3 cellular contexts compared by ENCODE assay signal in the genomic region with DNA sequence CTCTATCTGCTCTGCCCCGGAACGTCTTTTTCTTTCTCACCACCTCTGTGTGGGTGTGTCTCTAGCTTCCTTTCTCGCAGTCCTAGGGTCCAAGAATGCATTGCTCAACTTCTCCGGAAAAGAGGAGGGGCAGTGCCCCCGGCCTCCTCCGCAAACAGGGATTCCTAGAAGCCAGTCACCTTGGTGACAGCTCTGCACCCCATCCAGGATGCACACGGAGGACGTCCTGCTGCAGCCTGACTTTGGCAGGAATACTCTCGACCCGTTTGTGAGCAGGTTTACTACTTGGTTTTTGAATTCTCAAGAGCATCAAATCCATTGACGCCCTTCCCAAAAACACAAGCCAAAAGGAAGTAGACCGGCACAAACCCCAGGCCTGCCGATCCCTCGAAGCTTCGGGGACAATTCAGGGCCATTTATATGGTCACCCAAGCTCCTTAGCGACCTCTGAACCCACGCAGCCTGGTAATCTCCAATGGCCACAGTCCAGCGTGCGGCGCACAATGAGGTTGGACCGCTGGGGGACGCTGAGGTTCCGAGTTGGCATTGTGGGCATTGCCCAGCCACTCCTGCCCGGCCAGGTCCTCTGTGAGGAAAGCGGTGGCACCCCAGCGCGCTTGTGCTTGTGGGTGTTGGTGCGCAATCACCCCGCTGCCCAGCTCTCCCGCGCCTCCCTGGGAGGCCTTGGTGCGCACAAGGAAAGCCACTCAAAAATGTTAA.
TF ChIP-seq lines count a peak whose summit lies in the region.

No MANE protein-coding gene starts in this region.

TF ChIP-seq in SK-N-SH, 30 proteins besides CTCF, POLR2A, EP300 and RAD21:
- TF ChIP-seq MXI1 (IDR thresholded peaks at IDR 0.05; ENCODE audit: low read depth, low read length) (no peak), FOXJ3 (CRISPR knock-in tag; IDR thresholded peaks at IDR 0.05) (no peak), EZH2phosphoT487 (IDR thresholded peaks at IDR 0.05; ENCODE audit: borderline replicate concordance, low read depth) (no peak), RFX5 (IDR thresholded peaks at IDR 0.05; ENCODE audit: low read length) (no peak), RCOR1 (IDR thresholded peaks at IDR 0.05; ENCODE audit: low read length) (no peak)
- TF ChIP-seq, protein P1, sequence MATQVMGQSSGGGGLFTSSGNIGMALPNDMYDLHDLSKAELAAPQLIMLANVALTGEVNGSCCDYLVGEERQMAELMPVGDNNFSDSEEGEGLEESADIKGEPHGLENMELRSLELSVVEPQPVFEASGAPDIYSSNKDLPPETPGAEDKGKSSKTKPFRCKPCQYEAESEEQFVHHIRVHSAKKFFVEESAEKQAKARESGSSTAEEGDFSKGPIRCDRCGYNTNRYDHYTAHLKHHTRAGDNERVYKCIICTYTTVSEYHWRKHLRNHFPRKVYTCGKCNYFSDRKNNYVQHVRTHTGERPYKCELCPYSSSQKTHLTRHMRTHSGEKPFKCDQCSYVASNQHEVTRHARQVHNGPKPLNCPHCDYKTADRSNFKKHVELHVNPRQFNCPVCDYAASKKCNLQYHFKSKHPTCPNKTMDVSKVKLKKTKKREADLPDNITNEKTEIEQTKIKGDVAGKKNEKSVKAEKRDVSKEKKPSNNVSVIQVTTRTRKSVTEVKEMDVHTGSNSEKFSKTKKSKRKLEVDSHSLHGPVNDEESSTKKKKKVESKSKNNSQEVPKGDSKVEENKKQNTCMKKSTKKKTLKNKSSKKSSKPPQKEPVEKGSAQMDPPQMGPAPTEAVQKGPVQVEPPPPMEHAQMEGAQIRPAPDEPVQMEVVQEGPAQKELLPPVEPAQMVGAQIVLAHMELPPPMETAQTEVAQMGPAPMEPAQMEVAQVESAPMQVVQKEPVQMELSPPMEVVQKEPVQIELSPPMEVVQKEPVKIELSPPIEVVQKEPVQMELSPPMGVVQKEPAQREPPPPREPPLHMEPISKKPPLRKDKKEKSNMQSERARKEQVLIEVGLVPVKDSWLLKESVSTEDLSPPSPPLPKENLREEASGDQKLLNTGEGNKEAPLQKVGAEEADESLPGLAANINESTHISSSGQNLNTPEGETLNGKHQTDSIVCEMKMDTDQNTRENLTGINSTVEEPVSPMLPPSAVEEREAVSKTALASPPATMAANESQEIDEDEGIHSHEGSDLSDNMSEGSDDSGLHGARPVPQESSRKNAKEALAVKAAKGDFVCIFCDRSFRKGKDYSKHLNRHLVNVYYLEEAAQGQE (IDR thresholded peaks at IDR 0.05; ENCODE audit: low read depth, low read length) = no peak
TF ChIP-seq in SK-N-SH: peak in this region for 0.

TF ChIP-seq in SK-N-SH treated with all-trans-retinoic acid at 6 μM for 48 hours, 23 proteins besides CTCF, POLR2A, EP300 and RAD21 (continues in another document):
- TF ChIP-seq POU6F1 (CRISPR knock-in tag; IDR thresholded peaks at IDR 0.05; ENCODE audit: borderline replicate concordance, low read depth) = no peak
- no peak for TF ChIP-seq TCF4 (CRISPR knock-in tag; IDR thresholded peaks at IDR 0.05; ENCODE audit: borderline replicate concordance)
- no peak for TF ChIP-seq TOX (CRISPR knock-in tag; IDR thresholded peaks at IDR 0.05; ENCODE audit: borderline replicate concordance)
- no peak for TF ChIP-seq OSR1 (CRISPR knock-in tag; IDR thresholded peaks at IDR 0.05)
- TF ChIP-seq ZFP3 (CRISPR knock-in tag; IDR thresholded peaks at IDR 0.05) = no peak
- TF ChIP-seq GLIS3 (CRISPR knock-in tag; IDR thresholded peaks at IDR 0.05) = no peak
- TF ChIP-seq ZNF8 (CRISPR knock-in tag; IDR thresholded peaks at IDR 0.05) = no peak
- TF ChIP-seq ZNF565 (CRISPR knock-in tag; conservative IDR thresholded peaks at IDR 0.05; ENCODE audit: low read depth) = no peak
- no peak for TF ChIP-seq SNAI2 (CRISPR knock-in tag; IDR thresholded peaks at IDR 0.05)
- TF ChIP-seq RARB (CRISPR knock-in tag; IDR thresholded peaks at IDR 0.05) = no peak
- TF ChIP-seq ARNTL (CRISPR knock-in tag; IDR thresholded peaks at IDR 0.05; ENCODE audit: borderline replicate concordance, low read depth) = no peak
- no peak for TF ChIP-seq PATZ1 (CRISPR knock-in tag; IDR thresholded peaks at IDR 0.05; ENCODE audit: borderline replicate concordance)
- no peak for TF ChIP-seq PPARA (CRISPR knock-in tag; IDR thresholded peaks at IDR 0.05; ENCODE audit: borderline replicate concordance)
- TF ChIP-seq CREB5 (CRISPR knock-in tag; IDR thresholded peaks at IDR 0.05; ENCODE audit: low read depth) = no peak
- TF ChIP-seq ISL1 (CRISPR knock-in tag; IDR thresholded peaks at IDR 0.05) = no peak

TF ChIP-seq in HEK293T, 16 proteins besides CTCF, POLR2A, EP300 and RAD21:
- TF ChIP-seq SP1 (IDR thresholded peaks at IDR 0.05) (no peak), CTBP1 (IDR thresholded peaks at IDR 0.05; ENCODE audit: borderline replicate concordance) (no peak), FOXA1 (IDR thresholded peaks at IDR 0.05) (no peak), BHLHE40 (IDR thresholded peaks at IDR 0.05; ENCODE audit: borderline replicate concordance) (no peak), L3MBTL2 (conservative IDR thresholded peaks at IDR 0.05) (no peak), TARDBP (IDR thresholded peaks at IDR 0.05) (no peak), SUZ12 (IDR thresholded peaks at IDR 0.05) (no peak), LEF1 (IDR thresholded peaks at IDR 0.05; ENCODE audit: borderline replicate concordance) (no peak), NFRKB (IDR thresholded peaks at IDR 0.05) (no peak), HDGF (IDR thresholded peaks at IDR 0.05; ENCODE audit: borderline replicate concordance) (no peak), ELF4 (IDR thresholded peaks at IDR 0.05) (no peak), ZNF384 (IDR thresholded peaks at IDR 0.05) (no peak), FOXK2 (IDR thresholded peaks at IDR 0.05) (no peak), ARNT (IDR thresholded peaks at IDR 0.05) (no peak)
TF ChIP-seq in HEK293T: peak in this region for 0.
